14 cellular contexts compared by ENCODE assay signal in genomic region chr13:48818495-48818961, GRCh38.
A peak's percentile ranks its signal among the peaks of the same experiment; 100 is the strongest.
DNase-seq lines count a peak whose midpoint lies in the region; ATAC-seq and TF ChIP-seq lines count a peak whose summit lies in the region.
"Had no signal": no experiment of that assay in that cellular context is flagged by ENCODE, and none has a peak within 500 bp of the region (broad histone marks: within the 10 kb centered on the region; RNA-seq: fewer than 3 reads in every experiment).

No MANE protein-coding gene starts in this region.

- no peak for TF ChIP-seq CTCF in fibroblast of mammary gland (conservative IDR thresholded peaks at IDR 0.05; ENCODE audit: control insufficient read depth, insufficient read depth, low read depth, low read length)
- no peak for TF ChIP-seq CTCF in retinal pigment epithelial cell (conservative IDR thresholded peaks at IDR 0.05; ENCODE audit: low read depth, low read length)

- no peak for ATAC-seq in HG03175 (IDR thresholded peaks at IDR 0.05; ENCODE audit: unreplicated experiment)
- ATAC-seq in HG03565 (IDR thresholded peaks at IDR 0.05; ENCODE audit: unreplicated experiment) = no peak

- H3K4me3 ChIP-seq in fibroblast of mammary gland (ENCODE audit: control insufficient read depth, low read depth, low read length) (no peak overlapping the region), retinal pigment epithelial cell (ENCODE audit: low read length) (no peak overlapping the region)
- H3K4me3 ChIP-seq: esophagus squamous epithelium, HAP-1 had no signal

- DNase-seq in ELR (ENCODE audit: low read depth) (peak; percentile 93), SK-N-DZ (ENCODE audit: low spot score) (peak; percentile 18), fibroblast of mammary gland (ENCODE audit: low read depth) (peak; percentile 99), retinal pigment epithelial cell (ENCODE audit: low read depth) (peak; percentile 98), activated T-cell treated with anti-CD3 and anti-CD28 coated beads for 4 hours (no peak), NCI-H2081 treated with DMSO at 0.1 percent for 48 hours (lab: John Stamatoyannopoulos, UW) (no peak)
- DNase-seq: activated naive CD4-positive, alpha-beta T cell treated with anti-CD3 and anti-CD28 coated beads, Interleukin-2, amount 50 U/mL, for 16 hours; esophagus squamous epithelium; NCI-H187; RPMI8226; small intestine had no signal

Comparison
In these comparisons a context has a peak if more than half of its experiments do, and no peak if none do; other contexts are left out.
1. DNase-seq: peak in ELR (single experiment), SK-N-DZ (single experiment), fibroblast of mammary gland (single experiment) and retinal pigment epithelial cell (single experiment); none in activated T-cell treated with anti-CD3 and anti-CD28 coated beads for 4 hours (single experiment) and NCI-H2081 treated with DMSO at 0.1 percent for 48 hours (single experiment).